In genomic region chr11:16611395-16612233, GRCh38 we compare ENCODE assay signal across 16 cellular contexts.
DNase-seq lines count a peak whose midpoint lies in the region; ATAC-seq and TF ChIP-seq lines count a peak whose summit lies in the region.
"Had no signal": no experiment of that assay in that cellular context is flagged by ENCODE, and none has a peak within 500 bp of the region (broad histone marks: within the 10 kb centered on the region; RNA-seq: fewer than 3 reads in every experiment).

No MANE protein-coding gene starts in this region.

- no peak for TF ChIP-seq CTCF in hepatocyte (IDR thresholded peaks at IDR 0.05; ENCODE audit: poor library complexity)
- TF ChIP-seq CTCF in tibial nerve (IDR thresholded peaks at IDR 0.05) = no peak

- H3K4me1 ChIP-seq in right cardiac atrium (ENCODE audit: control insufficient read depth, insufficient read depth, low read length) (peaks cover 2% of the 10 kb centered on the region), hepatocyte (ENCODE audit: insufficient read depth) (peaks cover 22% of the 10 kb centered on the region), tibial nerve (peaks cover 0 to 39% (median 0%) of the 10 kb centered on the region in 4 donors)
- H3K4me1 ChIP-seq: foreskin keratinocyte had no signal

- DNase-seq in right cardiac atrium = peak in 2 of 3 donors; percentile 37 to 61
- DNase-seq in Right ventricle myocardium superior = no peak
- peak; percentile 59 to 81 for DNase-seq in NCI-H526 (lab: John Stamatoyannopoulos, UW)
- peak; percentile 62 for DNase-seq in hepatocyte (ENCODE audit: low spot score)
- DNase-seq in tibial nerve (ENCODE audit: low spot score in 2 of 2) = no peak
- no peak for DNase-seq in NCI-H510A (lab: John Stamatoyannopoulos, UW)
- no peak for DNase-seq in HT-29 (ENCODE audit: low spot score)
- no peak for DNase-seq in NK-92 (lab: John Stamatoyannopoulos, UW; ENCODE audit: unreplicated experiment)
- DNase-seq: activated CD8-positive, alpha-beta T cell treated with anti-CD3 and anti-CD28 coated beads, Interleukin-2, amount 10 ng/mL, durations not matched to agents 7 days and 5 days; C1 segment of cervical spinal cord; foreskin keratinocyte; occipital lobe; stimulated activated CD4-positive, alpha-beta T cell treated with anti-CD3 and anti-CD28 coated beads, Interleukin-1b, Interleukin-23, amount 100 ng/mL, for 48 hours; stomach; T1000 had no signal

- intact Hi-C loops in right cardiac atrium (cut with DNase I) = loop anchor here in 3 of 4 donors (5.0 to 10.0 kb wide), 5 partner anchors 777 to 1517 kb away; no protein-coding TSS in a partner anchor
- intact Hi-C loops in Right ventricle myocardium superior (cut with DNase I) = loop anchor here (10.0 kb wide), 2 partner anchors 777 to 967 kb away; no protein-coding TSS in a partner anchor

- no peak overlapping the region for H2AFZ ChIP-seq in hepatocyte

- 29% methylated on average over 21 of the region's 21 CpGs for WGBS in right cardiac atrium
- 8% methylated on average over 21 of the region's 21 CpGs for WGBS in hepatocyte (ENCODE audit: low lambda C conversion rate, missing lambda C conversion rate)
- WGBS in tibial nerve, 2 donors = 19% methylated on average over 21 of the region's 21 CpGs

- H3K4me2 ChIP-seq in hepatocyte = peak overlapping the region; percentile 95

- H3K9me3 ChIP-seq in right cardiac atrium (ENCODE audit: control insufficient read depth, low read length) (no peaks in the 10 kb centered on the region), hepatocyte (ENCODE audit: low read depth) (no peaks in the 10 kb centered on the region), tibial nerve (no peaks in the 10 kb centered on the region)
- H3K9me3 ChIP-seq: stomach had no signal

- no peaks in the 10 kb centered on the region for H3K36me3 ChIP-seq in hepatocyte (replicated peaks; ENCODE audit: insufficient read depth, low read depth)
- no peaks in the 10 kb centered on the region for H3K36me3 ChIP-seq in tibial nerve
- H3K36me3 ChIP-seq: stomach had no signal

- ATAC-seq in right cardiac atrium (no peak), Right ventricle myocardium superior (ENCODE audit: poor library complexity) (no peak)
- ATAC-seq: activated CD8-positive, alpha-beta T cell treated with anti-CD3 and anti-CD28 coated beads, Interleukin-2, amount 10 ng/mL, durations not matched to agents 7 days and 5 days; foreskin keratinocyte; left lobe of liver had no signal

- H3K27ac ChIP-seq in right cardiac atrium (ENCODE audit: low read length) = no peak overlapping the region
- H3K27ac ChIP-seq in hepatocyte = no peak overlapping the region
- H3K27ac ChIP-seq in tibial nerve = no peak overlapping the region
- H3K27ac ChIP-seq: foreskin keratinocyte, stomach had no signal

- H3K4me3 ChIP-seq in right cardiac atrium (ENCODE audit: low read length) = peak overlapping the region; percentile 44
- no peak overlapping the region for H3K4me3 ChIP-seq in hepatocyte
- H3K4me3 ChIP-seq in tibial nerve = peak overlapping the region in 3 of 4 donors; percentile 4 to 62 (median 28)

- H3K27me3 ChIP-seq in right cardiac atrium (ENCODE audit: control insufficient read depth, insufficient read depth) (no peaks in the 10 kb centered on the region), hepatocyte (peaks cover 35% of the 10 kb centered on the region), tibial nerve (peaks cover 0 to 81% of the 10 kb centered on the region in 2 donors)

- H4K20me1 ChIP-seq in hepatocyte (ENCODE audit: insufficient read depth, poor library complexity, severe bottlenecking) = no peaks in the 10 kb centered on the region

- H3K9me2 ChIP-seq in hepatocyte (replicated peaks; ENCODE audit: insufficient read depth) = no peaks in the 10 kb centered on the region

- no peak for TF ChIP-seq POLR2A in tibial nerve (IDR thresholded peaks at IDR 0.05)

- peak in 1 of 2 donors; percentile 6 for TF ChIP-seq EP300 in tibial nerve (IDR thresholded peaks at IDR 0.05)

- H3K79me2 ChIP-seq in hepatocyte = no peaks in the 10 kb centered on the region

Comparison
In these comparisons a context has a peak if more than half of its experiments do, and no peak if none do; other contexts are left out.
1. DNase-seq: peak in right cardiac atrium (2 of 3), NCI-H526 (2 of 2) and hepatocyte (single experiment); none in Right ventricle myocardium superior (single experiment), tibial nerve (0 of 2), NCI-H510A (single experiment), HT-29 (single experiment) and NK-92 (single experiment).